In genomic region chr20:28562510-28562898, GRCh38 we compare ENCODE assay signal across 17 cellular contexts.
DNase-seq lines count a peak whose midpoint lies in the region; ATAC-seq and TF ChIP-seq lines count a peak whose summit lies in the region.
"Had no signal": no experiment of that assay in that cellular context is flagged by ENCODE, and none has a peak within 500 bp of the region (broad histone marks: within the 10 kb centered on the region; RNA-seq: fewer than 3 reads in every experiment).

No MANE protein-coding gene starts in this region.

- peak overlapping the region; percentile 78 for H3K27ac ChIP-seq in SJSA1
- H3K27ac ChIP-seq in upper lobe of right lung = no peak overlapping the region
- H3K27ac ChIP-seq: heart right ventricle, psoas muscle, vagina had no signal

- H3K36me3 ChIP-seq in SJSA1 (0 out of 2 replicates have a peak, but pooled peaks cover 3% of the 10 kb centered on the region), upper lobe of right lung (no peaks in the 10 kb centered on the region)

- intact Hi-C loops in left colon (cut with DNase I, micrococcal nuclease) (no loop called here), upper lobe of right lung (cut with DNase I) (no loop called here)

- H3K9me3 ChIP-seq in SJSA1 (replicated peaks) = no peaks in the 10 kb centered on the region
- H3K9me3 ChIP-seq in upper lobe of right lung = no peaks in the 10 kb centered on the region
- H3K9me3 ChIP-seq: psoas muscle, vagina had no signal

- H3K4me3 ChIP-seq in SJSA1 = no peak overlapping the region
- H3K4me3 ChIP-seq in upper lobe of right lung = no peak overlapping the region
- H3K4me3 ChIP-seq: heart right ventricle, psoas muscle, vagina had no signal

- H3K4me1 ChIP-seq in SJSA1 (replicated peaks) (peaks cover 15% of the 10 kb centered on the region), upper lobe of right lung (no peaks in the 10 kb centered on the region)
- H3K4me1 ChIP-seq: heart right ventricle, psoas muscle, vagina had no signal

- no peak for TF ChIP-seq CTCF in upper lobe of right lung (IDR thresholded peaks at IDR 0.05)

- H3K27me3 ChIP-seq in SJSA1 (replicated peaks) (no peaks in the 10 kb centered on the region), upper lobe of right lung (no peaks in the 10 kb centered on the region)
- H3K27me3 ChIP-seq: heart right ventricle, vagina had no signal

- DNase-seq in H4 (ENCODE audit: low spot score) (peak; percentile 88), SJSA1 (ENCODE audit: low read depth in 1 of 2, low spot score in 2 of 2) (peak; percentile 84 to 90), glomerular visceral epithelial cell (ENCODE audit: extremely low spot score) (peak; percentile 87), left colon (no peak), upper lobe of right lung (no peak), NCI-H2171 (lab: John Stamatoyannopoulos, UW) (no peak)
- DNase-seq: activated CD4-positive, CD25-positive, alpha-beta regulatory T cell; activated naive CD4-positive, alpha-beta T cell treated with anti-CD3 and anti-CD28 coated beads for 36 hours; central memory CD4-positive, alpha-beta T cell; heart right ventricle; naive B cell; NCI-H1048; psoas muscle; stimulated activated CD4-positive, alpha-beta T cell treated with anti-CD3 and anti-CD28 coated beads, Interleukin-2, amount 100 ng/mL, for 48 hours had no signal

- ATAC-seq in left colon (no peak), GM21360 (IDR thresholded peaks at IDR 0.05; ENCODE audit: unreplicated experiment) (no peak), upper lobe of right lung (no peak)
- ATAC-seq: heart right ventricle, left lobe of liver had no signal

Comparison
In these comparisons a context has a peak if more than half of its experiments do, and no peak if none do; other contexts are left out.
1. DNase-seq: peak in H4 (single experiment), SJSA1 (2 of 2) and glomerular visceral epithelial cell (single experiment); none in left colon (0 of 2), upper lobe of right lung (single experiment) and NCI-H2171 (single experiment).